20 cellular contexts compared by ENCODE assay signal in the genomic region with DNA sequence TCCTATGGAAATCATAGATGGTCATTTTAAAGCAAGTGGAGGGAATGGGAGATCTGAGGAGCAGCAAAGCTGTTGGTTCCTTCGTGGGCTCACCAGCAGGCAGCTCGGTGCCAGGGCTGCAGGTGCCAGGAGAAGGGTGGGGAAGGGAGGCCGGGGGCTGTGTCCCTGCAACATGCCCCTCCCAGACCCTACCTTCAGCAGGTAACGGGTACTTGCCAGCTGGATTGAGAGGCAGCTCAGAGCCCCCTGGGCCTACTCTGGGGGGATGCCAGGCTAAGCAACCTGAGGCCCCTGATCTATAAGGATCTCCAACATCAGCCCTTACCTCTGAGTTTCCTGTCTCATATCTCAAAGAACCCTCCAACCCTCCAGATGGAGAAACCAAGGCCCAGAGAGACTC.
DNase-seq lines count a peak whose midpoint lies in the region; ATAC-seq and TF ChIP-seq lines count a peak whose summit lies in the region.
"Had no signal": no experiment of that assay in that cellular context is flagged by ENCODE, and none has a peak within 500 bp of the region (broad histone marks: within the 10 kb centered on the region; RNA-seq: fewer than 3 reads in every experiment).

No MANE protein-coding gene starts in this region.

- peak overlapping the region; percentile 60 for H3K4me3 ChIP-seq in BLaER1
- H3K4me3 ChIP-seq: pancreas, skin epidermis, tibial artery had no signal

- no peaks in the 10 kb centered on the region for H3K27me3 ChIP-seq in BLaER1
- H3K27me3 ChIP-seq: pancreas, tibial artery had no signal

- H3K9me3 ChIP-seq in BLaER1: no peaks in the 10 kb centered on the region
- H3K9me3 ChIP-seq: pancreas, tibial artery had no signal

- H3K36me3 ChIP-seq in BLaER1: peaks cover 17% of the 10 kb centered on the region
- H3K36me3 ChIP-seq: pancreas, tibial artery had no signal

- H3K4me2 ChIP-seq in BLaER1: peak overlapping the region; percentile 95

- CTCF ChIA-PET in T-cell (lab: Charles Lee): interaction anchor here in 1 of 2 donors (1.1 kb wide), 1 partner anchor 23 kb away, joined by 4 read pairs; no protein-coding TSS in a partner anchor

- H3K4me1 ChIP-seq in BLaER1: peaks cover 98% of the 10 kb centered on the region
- H3K4me1 ChIP-seq: pancreas had no signal

- peaks cover 27% of the 10 kb centered on the region for H4K20me1 ChIP-seq in BLaER1

- peak overlapping the region; percentile 91 for H3K27ac ChIP-seq in BLaER1
- H3K27ac ChIP-seq: pancreas had no signal

- no peaks in the 10 kb centered on the region for H3K27me3 Mint-ChIP-seq in T-cell
- H3K27me3 Mint-ChIP-seq in mesothelial cell of epicardium (ENCODE audit: low read depth): no peaks in the 10 kb centered on the region
- H3K27me3 Mint-ChIP-seq: activated CD4-positive, alpha-beta memory T cell treated with anti-CD3 and anti-CD28 coated beads for 36 hours had no signal

- no peak for TF ChIP-seq CTCF in mesothelial cell of epicardium (IDR thresholded peaks at IDR 0.05; ENCODE audit: unreplicated experiment)

- H3K4me3 Mint-ChIP-seq in T-cell (no peak overlapping the region), mesothelial cell of epicardium (no peak overlapping the region)
- no peak overlapping the region for H3K4me3 Mint-ChIP-seq in stimulated activated effector memory CD8-positive, alpha-beta T cell treated with anti-CD3 and anti-CD28 coated beads, Interleukin-12 subunit alpha, Interleukin-12 subunit beta, amount 100 ng/mL, for 72 hours
- H3K4me3 Mint-ChIP-seq: activated CD4-positive, alpha-beta memory T cell treated with anti-CD3 and anti-CD28 coated beads for 36 hours; activated T-cell treated with anti-CD3 and anti-CD28 coated beads, Interleukin-2, amount 50 U/mL, for 4 hours; T-helper 1 cell treated with Interleukin-12 subunit alpha and Interleukin-12 subunit beta and Interleukin-4 antibody, amounts not matched to agents 30 μg/mL and 1 μg/mL, for 36 hours had no signal

- peak overlapping the region; percentile 9 to 48 for H3K27ac Mint-ChIP-seq in T-cell
- H3K27ac Mint-ChIP-seq in mesothelial cell of epicardium: peak overlapping the region; percentile 69
- H3K27ac Mint-ChIP-seq in stimulated activated effector memory CD8-positive, alpha-beta T cell treated with anti-CD3 and anti-CD28 coated beads, Interleukin-12 subunit alpha, Interleukin-12 subunit beta, amount 100 ng/mL, for 72 hours: peak overlapping the region; percentile 45
- H3K27ac Mint-ChIP-seq: activated CD4-positive, alpha-beta memory T cell treated with anti-CD3 and anti-CD28 coated beads for 36 hours; T-helper 1 cell treated with Interleukin-12 subunit alpha and Interleukin-12 subunit beta and Interleukin-4 antibody, amounts not matched to agents 30 μg/mL and 1 μg/mL, for 36 hours had no signal

- H3K9me3 Mint-ChIP-seq in T-cell (no peaks in the 10 kb centered on the region), mesothelial cell of epicardium (no peaks in the 10 kb centered on the region)
- no peaks in the 10 kb centered on the region for H3K9me3 Mint-ChIP-seq in stimulated activated effector memory CD8-positive, alpha-beta T cell treated with anti-CD3 and anti-CD28 coated beads, Interleukin-12 subunit alpha, Interleukin-12 subunit beta, amount 100 ng/mL, for 72 hours
- H3K9me3 Mint-ChIP-seq: activated CD4-positive, alpha-beta memory T cell treated with anti-CD3 and anti-CD28 coated beads for 36 hours; activated T-cell treated with anti-CD3 and anti-CD28 coated beads, Interleukin-2, amount 50 U/mL, for 4 hours; T-helper 1 cell treated with Interleukin-12 subunit alpha and Interleukin-12 subunit beta and Interleukin-4 antibody, amounts not matched to agents 30 μg/mL and 1 μg/mL, for 36 hours had no signal

- POLR2A ChIA-PET in T-cell (lab: Charles Lee): interaction anchor here in 1 of 2 donors (0.7 kb wide), 1 partner anchor 12 kb away, joined by 3 read pairs; no protein-coding TSS in a partner anchor

- H3K36me3 Mint-ChIP-seq in T-cell: no peaks in the 10 kb centered on the region
- peaks cover 2% of the 10 kb centered on the region for H3K36me3 Mint-ChIP-seq in mesothelial cell of epicardium
- no peaks in the 10 kb centered on the region for H3K36me3 Mint-ChIP-seq in stimulated activated effector memory CD8-positive, alpha-beta T cell treated with anti-CD3 and anti-CD28 coated beads, Interleukin-12 subunit alpha, Interleukin-12 subunit beta, amount 100 ng/mL, for 72 hours

- ATAC-seq in T-cell (replicated peaks in 1 of 4) (no peak), GM18909 (IDR thresholded peaks at IDR 0.05; ENCODE audit: poor library complexity, unreplicated experiment) (no peak)
- no peak for ATAC-seq in stimulated activated effector memory CD8-positive, alpha-beta T cell treated with anti-CD3 and anti-CD28 coated beads, Interleukin-12 subunit alpha, Interleukin-12 subunit beta, amount 100 ng/mL, for 72 hours
- ATAC-seq: activated T-cell treated with anti-CD3 and anti-CD28 coated beads, Interleukin-2, amount 50 U/mL, for 4 hours had no signal

- H3K9ac ChIP-seq in BLaER1: peak overlapping the region; percentile 74

- H3K4me1 Mint-ChIP-seq in T-cell (peaks cover 25 to 31% (median 28%) of the 10 kb centered on the region in 3 donors), mesothelial cell of epicardium (peaks cover 4% of the 10 kb centered on the region)
- peaks cover 18% of the 10 kb centered on the region for H3K4me1 Mint-ChIP-seq in stimulated activated effector memory CD8-positive, alpha-beta T cell treated with anti-CD3 and anti-CD28 coated beads, Interleukin-12 subunit alpha, Interleukin-12 subunit beta, amount 100 ng/mL, for 72 hours

- DNase-seq in T-cell (no peak), mesothelial cell of epicardium (ENCODE audit: low spot score in 2 of 2, unreplicated experiment in 2 of 2) (no peak), DMS53 (lab: John Stamatoyannopoulos, UW) (no peak)
- no peak for DNase-seq in stimulated activated effector memory CD8-positive, alpha-beta T cell treated with anti-CD3 and anti-CD28 coated beads, Interleukin-12 subunit alpha, Interleukin-12 subunit beta, amount 100 ng/mL, for 72 hours (ENCODE audit: low spot score in 2 of 2)
- no peak for DNase-seq in stimulated activated CD4-positive, alpha-beta T cell treated with anti-CD3 and anti-CD28 coated beads, Interleukin-2, amount 100 ng/mL, for 48 hours
- DNase-seq in activated CD8-positive, alpha-beta memory T cell treated with anti-CD3 and anti-CD28 coated beads for 24 hours: no peak
- DNase-seq: activated naive CD4-positive, alpha-beta T cell treated with anti-CD3 and anti-CD28 coated beads, Interleukin-2, amount 50 U/mL, for 16 hours; activated T-cell treated with anti-CD3 and anti-CD28 coated beads, Interleukin-2, amount 50 U/mL, for 4 hours; KG1; NCI-H1105; NCI-H2107; NCI-H524; pancreas; SHP77; tibial artery had no signal
